ENCODE assay signal across 7 cellular contexts in the genomic region with DNA sequence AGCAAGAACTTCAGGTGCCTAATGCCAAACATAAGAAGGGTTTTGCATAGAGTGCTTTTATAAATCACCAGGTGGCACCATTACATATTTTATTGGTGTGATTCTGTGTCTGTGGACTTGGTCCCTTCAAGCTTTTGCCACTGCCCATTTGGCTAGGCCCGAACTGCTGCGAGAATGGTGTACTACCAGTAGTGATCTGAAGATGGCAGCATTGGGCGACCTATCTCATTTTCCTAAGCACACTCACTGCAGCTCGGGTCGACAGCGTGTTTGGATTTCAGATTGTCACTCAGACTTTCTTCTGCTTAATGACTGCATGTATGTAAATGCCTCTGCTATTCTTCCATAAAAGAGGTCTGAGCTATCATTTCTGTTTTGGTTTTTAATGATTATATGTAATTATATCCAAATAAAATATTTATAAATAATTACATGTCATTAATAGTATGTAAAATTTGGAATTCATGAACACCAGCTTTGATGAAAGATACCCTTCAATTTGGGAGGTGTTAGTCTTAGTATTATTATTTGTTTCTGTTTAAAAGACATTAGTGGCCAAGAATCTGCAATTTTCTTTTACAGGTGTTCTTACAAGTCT.
A peak's percentile ranks its signal among the peaks of the same experiment; 100 is the strongest.
DNase-seq lines count a peak whose midpoint lies in the region; ATAC-seq, FAIRE-seq and TF ChIP-seq lines count a peak whose summit lies in the region.

No MANE protein-coding gene starts in this region.

- no peak for TF ChIP-seq POLR2A in GM12892 (IDR thresholded peaks at IDR 0.05; ENCODE audit: low read depth, low read length)
- TF ChIP-seq POLR2A in prostate gland (IDR thresholded peaks at IDR 0.05) = no peak

- H4K20me1 ChIP-seq in SK-N-SH (ENCODE audit: insufficient read depth) = no peaks in the 10 kb centered on the region

- H3K9ac ChIP-seq in SK-N-SH = no peak overlapping the region

- TF ChIP-seq RAD21 in SK-N-SH (IDR thresholded peaks at IDR 0.05; ENCODE audit: low read length) = peak; percentile 89

- POLR2A ChIA-PET in SK-N-SH (lab: Yijun Ruan, JAX) = no interaction called here

- no peak overlapping the region for H3K27ac ChIP-seq in SK-N-SH (ENCODE audit: low read depth in 2 of 2, low read length in 1 of 2)
- H3K27ac ChIP-seq in prostate gland = no peak overlapping the region

- no peaks in the 10 kb centered on the region for H3F3A ChIP-seq in SK-N-SH (replicated peaks; ENCODE audit: insufficient read depth)

- H3K36me3 ChIP-seq in SK-N-SH (replicated peaks in 1 of 2; ENCODE audit: control insufficient read depth in 1 of 2, insufficient read depth in 2 of 2, low read length in 1 of 2) (no peaks in the 10 kb centered on the region), prostate gland (no peaks in the 10 kb centered on the region)

- peaks cover 2% of the 10 kb centered on the region for H3K4me1 Mint-ChIP-seq in activated naive CD4-positive, alpha-beta T cell treated with anti-CD3 and anti-CD28 coated beads, Interleukin-2, amount 10 ng/mL, durations not matched to agents 7 days and 5 days
- peaks cover 6% of the 10 kb centered on the region for H3K4me1 Mint-ChIP-seq in glutamatergic neuron (ENCODE audit: low read depth, unreplicated experiment)

- H3K4me2 ChIP-seq in SK-N-SH = no peak overlapping the region

- H3K9me3 Mint-ChIP-seq in activated naive CD4-positive, alpha-beta T cell treated with anti-CD3 and anti-CD28 coated beads, Interleukin-2, amount 10 ng/mL, durations not matched to agents 7 days and 5 days = no peaks in the 10 kb centered on the region
- H3K9me3 Mint-ChIP-seq in glutamatergic neuron (ENCODE audit: unreplicated experiment) = no peaks in the 10 kb centered on the region

- H3K4me1 ChIP-seq in SK-N-SH (ENCODE audit: control insufficient read depth in 1 of 2, insufficient read depth in 2 of 2, low read depth in 1 of 2, low read length in 1 of 2) = 0 out of 4 replicates have a peak, but pooled peaks cover 0 to 4% of the 10 kb centered on the region in 2 experiments
- H3K4me1 ChIP-seq in prostate gland (replicated peaks) = no peaks in the 10 kb centered on the region

- H3K9me3 ChIP-seq in SK-N-SH (no peaks in the 10 kb centered on the region), prostate gland (no peaks in the 10 kb centered on the region)

- no peak for TF ChIP-seq EP300 in SK-N-SH (IDR thresholded peaks at IDR 0.05; ENCODE audit: borderline replicate concordance in 1 of 2, low read depth in 1 of 2, low read length in 1 of 2)

- peak; percentile 97 for ATAC-seq in HG02642 (IDR thresholded peaks at IDR 0.05; ENCODE audit: poor library complexity, unreplicated experiment)

- WGBS in SK-N-SH (ENCODE audit: low lambda C conversion rate) = 3% methylated on average over 6 of the region's 6 CpGs
- 3% methylated on average over 6 of the region's 6 CpGs for whole genome bisulfite sequencing in prostate gland

- no peaks in the 10 kb centered on the region for H3K79me2 ChIP-seq in SK-N-SH (ENCODE audit: insufficient read depth)

- no peaks in the 10 kb centered on the region for H3K36me3 Mint-ChIP-seq in activated naive CD4-positive, alpha-beta T cell treated with anti-CD3 and anti-CD28 coated beads, Interleukin-2, amount 10 ng/mL, durations not matched to agents 7 days and 5 days
- no peaks in the 10 kb centered on the region for H3K36me3 Mint-ChIP-seq in glutamatergic neuron (ENCODE audit: unreplicated experiment)

- H3K27me3 ChIP-seq in SK-N-SH (ENCODE audit: insufficient read depth) = no peaks in the 10 kb centered on the region; the same call in 1 of the 2 replicates
- no peaks in the 10 kb centered on the region for H3K27me3 ChIP-seq in prostate gland (replicated peaks; ENCODE audit: insufficient read depth)

- intact Hi-C loops in prostate gland (cut with DNase I) = no loop called here

- no peaks in the 10 kb centered on the region for H3K27me3 Mint-ChIP-seq in activated naive CD4-positive, alpha-beta T cell treated with anti-CD3 and anti-CD28 coated beads, Interleukin-2, amount 10 ng/mL, durations not matched to agents 7 days and 5 days
- H3K27me3 Mint-ChIP-seq in glutamatergic neuron (ENCODE audit: unreplicated experiment) = no peaks in the 10 kb centered on the region

- no peak overlapping the region for H3K27ac Mint-ChIP-seq in activated naive CD4-positive, alpha-beta T cell treated with anti-CD3 and anti-CD28 coated beads, Interleukin-2, amount 10 ng/mL, durations not matched to agents 7 days and 5 days
- no peak overlapping the region for H3K27ac Mint-ChIP-seq in glutamatergic neuron (ENCODE audit: unreplicated experiment)

- peak; percentile 75 for TF ChIP-seq CTCF in SK-N-SH (IDR thresholded peaks at IDR 0.05)
- TF ChIP-seq CTCF in glutamatergic neuron (IDR thresholded peaks at IDR 0.05; ENCODE audit: partially characterized antibody, unreplicated experiment) = peak; percentile 79
- TF ChIP-seq CTCF in prostate gland (IDR thresholded peaks at IDR 0.05) = peak; percentile 33 to 61 (median 52)

- FAIRE-seq in GM12892 (lab: Jason Lieb, UNC) = peak; percentile 96

- H3K4me3 ChIP-seq in SK-N-SH (ENCODE audit: low read depth in 2 of 2, low read length in 1 of 2) (no peak overlapping the region), prostate gland (no peak overlapping the region)

- CTCF ChIA-PET in SK-N-SH (lab: Yijun Ruan, JAX) = interaction anchor here (0.6 to 3.4 kb wide), 42 partner anchors 8 to 964 kb away, joined by 3 to 28 read pairs (median 3); partner anchors contain the start of gene TPH2
- CTCF ChIA-PET in activated naive CD4-positive, alpha-beta T cell treated with anti-CD3 and anti-CD28 coated beads, Interleukin-2, amount 10 ng/mL, durations not matched to agents 7 days and 5 days (lab: Charles Lee) = interaction anchor here (0.7 to 1.2 kb wide), 3 partner anchors 14 to 128 kb away, joined by 3 read pairs; no protein-coding TSS in a partner anchor

- no peak overlapping the region for H2AFZ ChIP-seq in SK-N-SH (ENCODE audit: low read depth)

- peak; percentile 20 for DNase-seq in GM12892 (ENCODE audit: insufficient read length)
- DNase-seq in NCI-H1092 (lab: John Stamatoyannopoulos, UW) = peak; percentile 42
- peak; percentile 54 for DNase-seq in SK-N-SH
- peak; percentile 67 for DNase-seq in activated naive CD4-positive, alpha-beta T cell treated with anti-CD3 and anti-CD28 coated beads, Interleukin-2, amount 10 ng/mL, durations not matched to agents 7 days and 5 days
- peak; percentile 74 for DNase-seq in glutamatergic neuron
- peak; percentile 52 for DNase-seq in prostate gland (ENCODE audit: low spot score)

- no peak overlapping the region for H3K4me3 Mint-ChIP-seq in activated naive CD4-positive, alpha-beta T cell treated with anti-CD3 and anti-CD28 coated beads, Interleukin-2, amount 10 ng/mL, durations not matched to agents 7 days and 5 days
- H3K4me3 Mint-ChIP-seq in glutamatergic neuron (ENCODE audit: unreplicated experiment) = no peak overlapping the region

- H3K9me2 ChIP-seq in SK-N-SH = no peaks in the 10 kb centered on the region

TF ChIP-seq in SK-N-SH, 30 proteins besides CTCF, POLR2A, EP300 and RAD21:
- TF ChIP-seq SMC3 (IDR thresholded peaks at IDR 0.05; ENCODE audit: low read depth, low read length) (peak; percentile 59), PBX3 (IDR thresholded peaks at IDR 0.05) (no peak)

Comparison
In these comparisons a context has a peak if more than half of its experiments do, and no peak if none do; other contexts are left out.
1. DNase-seq: peak in every context shown above with its lines; median percentile 74 in glutamatergic neuron; 67 in activated naive CD4-positive, alpha-beta T cell treated with anti-CD3 and anti-CD28 coated beads, Interleukin-2, amount 10 ng/mL, durations not matched to agents 7 days and 5 days; 54 in SK-N-SH; 52 in prostate gland; 42 in NCI-H1092; 20 in GM12892.